Comparison of ENCODE assay signal across 1 cellular context in genomic region chr6:44084231-44085014, GRCh38.
TF ChIP-seq lines count a peak whose summit lies in the region.

No MANE protein-coding gene starts in this region.

TF ChIP-seq in K562, 482 proteins besides CTCF, POLR2A, EP300 and RAD21 (continued from another document):
- no peak for TF ChIP-seq E2F8 (IDR thresholded peaks at IDR 0.05; ENCODE audit: low read depth, partially characterized antibody)
- TF ChIP-seq ZBTB12 (CRISPR knock-in tag; IDR thresholded peaks at IDR 0.05), result 0 out of 2 replicates have a peak, but pooled peaks have one; percentile 16
- no peak for TF ChIP-seq CREB1 (IDR thresholded peaks at IDR 0.05)
- no peak for TF ChIP-seq CREB1 (CRISPR knock-in tag; IDR thresholded peaks at IDR 0.05)
- no peak for TF ChIP-seq ARID4B (CRISPR knock-in tag; IDR thresholded peaks at IDR 0.05)
- TF ChIP-seq BRCA1 (IDR thresholded peaks at IDR 0.05), result no peak
- 0 out of 2 replicates have a peak, but pooled peaks have one; percentile 87 for TF ChIP-seq BRCA1 (CRISPR knock-in tag; IDR thresholded peaks at IDR 0.05)
- 0 out of 2 replicates have a peak, but pooled peaks have one; percentile 14 for TF ChIP-seq CREM (IDR thresholded peaks at IDR 0.05; ENCODE audit: low read depth)
- TF ChIP-seq PBX2 (CRISPR knock-in tag; IDR thresholded peaks at IDR 0.05; ENCODE audit: low read depth), result no peak
- TF ChIP-seq PBX2 (tag; conservative IDR thresholded peaks at IDR 0.05; ENCODE audit: low read depth), result 0 out of 2 replicates have a peak, but pooled peaks have one; percentile 18
- TF ChIP-seq DMBX1 (CRISPR knock-in tag; IDR thresholded peaks at IDR 0.05; ENCODE audit: borderline replicate concordance), result no peak
- no peak for TF ChIP-seq ZNF77 (CRISPR knock-in tag; IDR thresholded peaks at IDR 0.05)
- no peak for TF ChIP-seq MECOM (CRISPR knock-in tag; IDR thresholded peaks at IDR 0.05)
- TF ChIP-seq CREB5 (CRISPR knock-in tag; IDR thresholded peaks at IDR 0.05), result no peak
- no peak for TF ChIP-seq DNMT1 (IDR thresholded peaks at IDR 0.05)
- TF ChIP-seq POLR2B (IDR thresholded peaks at IDR 0.05; ENCODE audit: low read depth, partially characterized antibody), result no peak
- TF ChIP-seq ZNF507 (tag; conservative IDR thresholded peaks at IDR 0.05), result no peak
- peak; percentile 32 for TF ChIP-seq MEIS2 (IDR thresholded peaks at IDR 0.05; ENCODE audit: partially characterized antibody)
- no peak for TF ChIP-seq HINFP (tag; conservative IDR thresholded peaks at IDR 0.05; ENCODE audit: low read depth)
- no peak for TF ChIP-seq HCFC1 (IDR thresholded peaks at IDR 0.05; ENCODE audit: low read depth, low read length)
- no peak for TF ChIP-seq FOS (IDR thresholded peaks at IDR 0.05; ENCODE audit: extremely low read depth, insufficient read length)
- TF ChIP-seq CEBPB (tag; IDR thresholded peaks at IDR 0.05), result peak; percentile 27; the same call in 1 of the 2 replicates
- no peak for TF ChIP-seq NRF1 (conservative IDR thresholded peaks at IDR 0.05 in 1 of 2, IDR thresholded peaks at IDR 0.05 in 1 of 2)
- no peak for TF ChIP-seq PHF8 (IDR thresholded peaks at IDR 0.05; ENCODE audit: borderline replicate concordance, low read length)
- no peak for TF ChIP-seq MNT (conservative IDR thresholded peaks at IDR 0.05)
- TF ChIP-seq EGR1 (conservative IDR thresholded peaks at IDR 0.05), result no peak
- no peak for TF ChIP-seq GATAD2B (IDR thresholded peaks at IDR 0.05; ENCODE audit: borderline replicate concordance)
- no peak for TF ChIP-seq ZFP91 (CRISPR knock-in tag; IDR thresholded peaks at IDR 0.05)
- no peak for TF ChIP-seq E2F5 (CRISPR knock-in tag; IDR thresholded peaks at IDR 0.05)
- no peak for TF ChIP-seq ZNF408 (CRISPR knock-in tag; IDR thresholded peaks at IDR 0.05; ENCODE audit: low read depth)
- TF ChIP-seq SMAD1 (IDR thresholded peaks at IDR 0.05; ENCODE audit: low read depth, low read length, partially characterized antibody), result no peak
- no peak for TF ChIP-seq ATF1 (CRISPR knock-in tag; IDR thresholded peaks at IDR 0.05)
- TF ChIP-seq ATF1 (tag; IDR thresholded peaks at IDR 0.05), result peak; percentile 53
TF ChIP-seq in K562: peak in this region for 7.
